ENCODE assay signal across 1 cellular context in genomic region chr13:73966331-73966730, GRCh38.
TF ChIP-seq lines count a peak whose summit lies in the region.

No MANE protein-coding gene starts in this region.

TF ChIP-seq in GM23338, 12 proteins besides CTCF, POLR2A, EP300 and RAD21 (continued from another document):
- TF ChIP-seq ZNF462 (CRISPR knock-in tag; IDR thresholded peaks at IDR 0.05) (no peak), JUNB (IDR thresholded peaks at IDR 0.05; ENCODE audit: unreplicated experiment) (no peak), STAT1 (IDR thresholded peaks at IDR 0.05; ENCODE audit: unreplicated experiment) (no peak), CREB1 (CRISPR knock-in tag; IDR thresholded peaks at IDR 0.05; ENCODE audit: low read depth) (no peak), EZH2 (IDR thresholded peaks at IDR 0.05; ENCODE audit: low read depth, unreplicated experiment) (no peak)
